31 cellular contexts compared by ENCODE assay signal in the genomic region with DNA sequence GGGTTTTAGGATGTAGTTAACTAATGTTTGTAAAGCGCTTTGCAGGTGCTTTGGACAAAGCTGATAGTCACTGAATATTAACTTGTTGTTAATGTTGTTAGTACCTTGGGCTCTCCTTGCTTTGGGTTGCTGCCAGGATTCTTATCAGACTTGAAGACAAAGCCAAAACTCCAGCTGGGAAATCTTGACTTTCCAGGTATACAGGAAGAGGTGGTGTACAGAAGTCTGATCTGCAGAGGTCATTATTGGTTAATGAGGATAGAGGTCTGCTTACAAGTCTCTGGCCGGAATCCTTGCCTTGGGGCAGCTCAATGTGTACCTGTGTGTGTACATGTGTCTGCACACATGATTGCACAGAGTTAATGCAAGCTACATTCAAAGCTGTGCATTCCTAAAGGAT.
"Had no signal": no experiment of that assay in that cellular context is flagged by ENCODE, and none has a peak within 500 bp of the region (broad histone marks: within the 10 kb centered on the region; RNA-seq: fewer than 3 reads in every experiment).

No MANE protein-coding gene starts in this region.

- H3K27me3 ChIP-seq: ascending aorta had no signal

- ATAC-seq: activated CD4-positive, alpha-beta T cell treated with anti-CD3 and anti-CD28 coated beads for 36 hours; activated CD8-positive, alpha-beta memory T cell treated with anti-CD3 and anti-CD28 coated beads, Interleukin-2, amount 10 ng/mL, durations not matched to agents 7 days and 5 days; activated CD8-positive, alpha-beta T cell treated with anti-CD3 and anti-CD28 coated beads, Interleukin-2, amount 10 ng/mL, durations not matched to agents 7 days and 5 days; activated naive CD4-positive, alpha-beta T cell treated with anti-CD3 and anti-CD28 coated beads, Interleukin-2, amount 50 U/mL, for 72 hours; effector memory CD8-positive, alpha-beta T cell; foreskin keratinocyte; gastrocnemius medialis; heart left ventricle; T-helper 17 cell had no signal

- H3K27ac ChIP-seq: ascending aorta, brain microvascular endothelial cell, esophagus muscularis mucosa, foreskin keratinocyte, gastrocnemius medialis, heart left ventricle had no signal

- DNase-seq: activated CD4-positive, alpha-beta memory T cell treated with anti-CD3 and anti-CD28 coated beads for 36 hours; activated CD4-positive, alpha-beta T cell treated with anti-CD3 and anti-CD28 coated beads for 36 hours; activated CD4-positive, alpha-beta T cell treated with anti-CD3 and anti-CD28 coated beads, Interleukin-2, amount 10 ng/mL, durations not matched to agents 24 days and 14 days; activated CD4-positive, CD25-positive, alpha-beta regulatory T cell; activated CD4-positive, CD25-positive, alpha-beta regulatory T cell treated with anti-CD3 and anti-CD28 coated beads, Interleukin-2, amount 50 U/mL, for 72 hours; activated CD8-positive, alpha-beta memory T cell treated with anti-CD3 and anti-CD28 coated beads, Interleukin-2, amount 10 ng/mL, durations not matched to agents 7 days and 5 days; activated CD8-positive, alpha-beta memory T cell treated with anti-CD3 and anti-CD28 coated beads, Interleukin-2, amount 50 U/mL, for 4 hours; activated CD8-positive, alpha-beta T cell treated with anti-CD3 and anti-CD28 coated beads, Interleukin-2, amount 10 ng/mL, durations not matched to agents 7 days and 5 days; activated effector memory CD4-positive, alpha-beta T cell treated with anti-CD3 and anti-CD28 coated beads, Interleukin-2, amount 50 U/mL, for 16 hours; activated naive CD4-positive, alpha-beta T cell treated with anti-CD3 and anti-CD28 coated beads, Interleukin-2, amount 10 ng/mL, durations not matched to agents 7 days and 5 days; activated naive CD8-positive, alpha-beta T cell treated with anti-CD3 and anti-CD28 coated beads, Interleukin-2, amount 10 ng/mL, durations not matched to agents 7 days and 5 days; activated T-cell treated with anti-CD3 and anti-CD28 coated beads, Interleukin-2, amount 50 U/mL, for 1 hour; activated T-cell treated with anti-CD3 and anti-CD28 coated beads, Interleukin-2, amount 50 U/mL, for 48 hours; brain microvascular endothelial cell; cortex of kidney; dermis blood vessel endothelial cell; effector CD4-positive, alpha-beta T cell; effector memory CD8-positive, alpha-beta T cell; erythroblast; foreskin keratinocyte; gastrocnemius medialis; glutamatergic neuron; heart left ventricle; T-helper 1 cell; T-helper 17 cell; T1000 had no signal

- H3K4me3 ChIP-seq: ascending aorta, esophagus muscularis mucosa, gastrocnemius medialis, heart left ventricle had no signal

- H3K36me3 ChIP-seq: ascending aorta, brain microvascular endothelial cell, esophagus muscularis mucosa, gastrocnemius medialis, heart left ventricle had no signal

- FAIRE-seq: bronchial epithelial cell, colon had no signal
